ENCODE assay signal across 29 cellular contexts in genomic region chr6:39247667-39248194, GRCh38. TPM values are rescaled to one million over a fixed set of nuclear protein-coding genes. Genes with fewer than 3 reads are reported as not detected.
"Had no signal": no experiment of that assay in that cellular context is flagged by ENCODE, and none has a peak within 500 bp of the region (broad histone marks: within the 10 kb centered on the region; RNA-seq: fewer than 3 reads in every experiment).

No MANE protein-coding gene starts in this region.

- H3K4me1 ChIP-seq: left lung, lower lobe of right lung, neural progenitor cell, right atrium auricular region, spleen had no signal

- H3K27me3 ChIP-seq: left lung, neural progenitor cell, right atrium auricular region, vagina had no signal

- H3K9me3 ChIP-seq: left lung, lower lobe of right lung, right atrium auricular region, spleen, thoracic aorta, vagina had no signal

- FAIRE-seq: endothelial cell of umbilical vein, keratinocyte had no signal

- H3K9me3 Mint-ChIP-seq: activated CD4-positive, alpha-beta memory T cell treated with anti-CD3 and anti-CD28 coated beads, Interleukin-2, amount 10 ng/mL, durations not matched to agents 7 days and 5 days; activated CD4-positive, alpha-beta T cell treated with anti-CD3 and anti-CD28 coated beads, Interleukin-2, amount 10 ng/mL, durations not matched to agents 7 days and 5 days; activated naive CD4-positive, alpha-beta T cell treated with anti-CD3 and anti-CD28 coated beads, Interleukin-2, amount 10 ng/mL, durations not matched to agents 7 days and 5 days; activated T-cell treated with anti-CD3 and anti-CD28 coated beads, Interleukin-2, amount 50 U/mL, for 24 hours; natural killer cell; neural progenitor cell; T-helper 1 cell treated with Interleukin-12 subunit alpha and Interleukin-12 subunit beta and Interleukin-4 antibody, amounts not matched to agents 30 μg/mL and 1 μg/mL, for 36 hours had no signal

- DNase-seq: activated CD4-positive, alpha-beta memory T cell treated with anti-CD3 and anti-CD28 coated beads, Interleukin-2, amount 10 ng/mL, durations not matched to agents 7 days and 5 days; activated CD4-positive, alpha-beta T cell treated with anti-CD3 and anti-CD28 coated beads for 1 hour; activated CD4-positive, alpha-beta T cell treated with anti-CD3 and anti-CD28 coated beads, Interleukin-2, amount 10 ng/mL, durations not matched to agents 7 days and 5 days; activated CD8-positive, alpha-beta memory T cell treated with anti-CD3 and anti-CD28 coated beads, Interleukin-2, amount 50 U/mL, for 48 hours; activated gamma-delta T cell; activated naive CD4-positive, alpha-beta T cell treated with anti-CD3 and anti-CD28 coated beads, Interleukin-2, amount 10 ng/mL, durations not matched to agents 7 days and 5 days; activated T-cell treated with anti-CD3 and anti-CD28 coated beads, Interleukin-2, amount 50 U/mL, for 24 hours; amygdala; central memory CD4-positive, alpha-beta T cell; foreskin fibroblast; head of caudate nucleus; hippocampal formation; left lung; lower lobe of right lung; mesenchymal stem cell; natural killer cell; occipital lobe; stimulated activated naive CD4-positive, alpha-beta T cell treated with Interleukin-2 at 50 U/mL for 16 hours; T-helper 9 cell; trophoblast cell had no signal

- H3K4me3 Mint-ChIP-seq: activated CD4-positive, alpha-beta memory T cell treated with anti-CD3 and anti-CD28 coated beads, Interleukin-2, amount 10 ng/mL, durations not matched to agents 7 days and 5 days; activated CD4-positive, alpha-beta T cell treated with anti-CD3 and anti-CD28 coated beads, Interleukin-2, amount 10 ng/mL, durations not matched to agents 7 days and 5 days; activated naive CD4-positive, alpha-beta T cell treated with anti-CD3 and anti-CD28 coated beads, Interleukin-2, amount 10 ng/mL, durations not matched to agents 7 days and 5 days; activated T-cell treated with anti-CD3 and anti-CD28 coated beads, Interleukin-2, amount 50 U/mL, for 24 hours; natural killer cell; neural progenitor cell; T-helper 1 cell treated with Interleukin-12 subunit alpha and Interleukin-12 subunit beta and Interleukin-4 antibody, amounts not matched to agents 30 μg/mL and 1 μg/mL, for 36 hours had no signal

- H2AFZ ChIP-seq: neural progenitor cell had no signal

- H3K9ac ChIP-seq: neural progenitor cell had no signal

- H3K36me3 ChIP-seq: left lung, lower lobe of right lung, neural progenitor cell, right atrium auricular region, spleen, thoracic aorta, vagina had no signal

- H3K4me1 Mint-ChIP-seq: neural progenitor cell had no signal

- H3K27ac ChIP-seq: left lung, lower lobe of right lung, neural progenitor cell, right atrium auricular region, spleen, thoracic aorta, vagina had no signal

- ATAC-seq: left lung, lower lobe of right lung, natural killer cell had no signal

- H3K36me3 Mint-ChIP-seq: activated naive CD4-positive, alpha-beta T cell treated with anti-CD3 and anti-CD28 coated beads, Interleukin-2, amount 10 ng/mL, durations not matched to agents 7 days and 5 days; natural killer cell; neural progenitor cell had no signal

- H3K27ac Mint-ChIP-seq: activated CD4-positive, alpha-beta memory T cell treated with anti-CD3 and anti-CD28 coated beads, Interleukin-2, amount 10 ng/mL, durations not matched to agents 7 days and 5 days; activated CD4-positive, alpha-beta T cell treated with anti-CD3 and anti-CD28 coated beads, Interleukin-2, amount 10 ng/mL, durations not matched to agents 7 days and 5 days; activated naive CD4-positive, alpha-beta T cell treated with anti-CD3 and anti-CD28 coated beads, Interleukin-2, amount 10 ng/mL, durations not matched to agents 7 days and 5 days; activated T-cell treated with anti-CD3 and anti-CD28 coated beads, Interleukin-2, amount 50 U/mL, for 24 hours; natural killer cell; neural progenitor cell; T-helper 1 cell treated with Interleukin-12 subunit alpha and Interleukin-12 subunit beta and Interleukin-4 antibody, amounts not matched to agents 30 μg/mL and 1 μg/mL, for 36 hours had no signal

- H3K4me3 ChIP-seq: left lung, lower lobe of right lung, neural progenitor cell, right atrium auricular region, spleen, thoracic aorta, vagina had no signal

- H3K4me2 ChIP-seq: neural progenitor cell had no signal

RNA-seq across cellular contexts. Expression of gene KCNK5, which starts 18.5 kb away (rescaled TPM):
- total RNA-seq: endothelial cell of umbilical vein, pulmonary artery endothelial cell had no signal
- polyA plus RNA-seq: endothelial cell of umbilical vein, keratinocyte had no signal
